In the genomic region with DNA sequence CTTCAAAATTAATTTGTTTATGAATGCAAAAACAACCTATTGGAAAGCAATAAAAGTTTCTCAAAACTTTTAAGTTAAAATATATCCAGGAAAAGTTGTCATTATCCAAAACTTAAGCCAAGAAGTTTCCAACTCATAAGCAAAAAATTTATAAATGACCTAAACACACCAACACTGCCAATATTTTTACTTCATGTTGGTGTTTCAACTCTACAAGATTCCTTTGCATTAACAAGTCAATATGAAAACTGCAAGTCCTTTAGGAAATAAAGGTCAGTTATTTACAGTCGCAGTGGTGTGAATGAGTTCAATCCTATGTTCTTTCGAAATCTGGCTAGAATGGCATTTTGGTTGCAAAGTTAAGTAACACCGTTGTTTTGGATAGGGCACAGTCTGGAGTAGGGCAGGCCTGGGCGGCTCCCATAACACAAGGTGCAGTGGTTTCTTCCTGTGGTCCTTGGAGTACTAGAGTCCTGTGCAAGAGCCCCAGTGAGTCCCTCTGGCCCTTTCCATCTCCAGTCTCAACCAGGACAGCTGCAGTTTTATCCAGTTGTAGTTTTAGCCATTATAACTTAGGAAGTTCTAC, we compare ENCODE assay signal across 17 cellular contexts.
A peak's percentile ranks its signal among the peaks of the same experiment; 100 is the strongest.
DNase-seq lines count a peak whose midpoint lies in the region; ATAC-seq and TF ChIP-seq lines count a peak whose summit lies in the region.
"Had no signal": no experiment of that assay in that cellular context is flagged by ENCODE, and none has a peak within 500 bp of the region (broad histone marks: within the 10 kb centered on the region; RNA-seq: fewer than 3 reads in every experiment).

No MANE protein-coding gene starts in this region.

- no peak overlapping the region for H3K27ac ChIP-seq in coronary artery
- H3K27ac ChIP-seq: 22Rv1 had no signal

- no peak overlapping the region for H3K4me3 ChIP-seq in coronary artery
- H3K4me3 ChIP-seq: dorsolateral prefrontal cortex had no signal

- TF ChIP-seq CTCF in omental fat pad (IDR thresholded peaks at IDR 0.05) (no peak), coronary artery (IDR thresholded peaks at IDR 0.05) (no peak)

- DNase-seq in DMS 273 (lab: John Stamatoyannopoulos, UW; ENCODE audit: unreplicated experiment): peak; percentile 27
- no peak for DNase-seq in DMS 273 treated with DMSO at 0.1 percent for 48 hours (lab: John Stamatoyannopoulos, UW)
- DNase-seq in NCI-H69 (lab: John Stamatoyannopoulos, UW): peak; percentile 36
- peak; percentile 18 for DNase-seq in fibroblast of gingiva (ENCODE audit: low read depth)
- DNase-seq in omental fat pad (ENCODE audit: low spot score): no peak
- DNase-seq in stimulated activated CD4-positive, alpha-beta T cell treated with anti-CD3 and anti-CD28 coated beads, Interleukin-4, amount 100 ng/mL, for 4 hours: no peak
- DNase-seq in coronary artery (ENCODE audit: low spot score): no peak
- DNase-seq: activated CD4-positive, alpha-beta T cell treated with anti-CD3 and anti-CD28 coated beads for 1 hour; activated T-cell treated with anti-CD3 and anti-CD28 coated beads, Interleukin-2, amount 50 U/mL, for 24 hours; Calu3; dorsolateral prefrontal cortex; head of caudate nucleus; NCI-H1092 treated with DMSO at 0.1 percent for 48 hours; NCI-H526 treated with DMSO at 0.1 percent for 48 hours; stimulated activated CD8-positive, alpha-beta memory T cell treated with anti-CD3 and anti-CD28 coated beads, Interleukin-4, amount 100 ng/mL, for 48 hours had no signal

- ATAC-seq in omental fat pad (ENCODE audit: low FRiP score): peak; percentile 41
- ATAC-seq in HG02870 (IDR thresholded peaks at IDR 0.05; ENCODE audit: unreplicated experiment): no peak

Comparison
In these comparisons a context has a peak if more than half of its experiments do, and no peak if none do; other contexts are left out.
1. DNase-seq: peak in DMS 273 (single experiment), NCI-H69 (single experiment) and fibroblast of gingiva (single experiment); none in DMS 273 treated with DMSO at 0.1 percent for 48 hours (single experiment), omental fat pad (single experiment), stimulated activated CD4-positive, alpha-beta T cell treated with anti-CD3 and anti-CD28 coated beads, Interleukin-4, amount 100 ng/mL, for 4 hours (0 of 2) and coronary artery (single experiment).